ENCODE assay signal across 27 cellular contexts in the genomic region with DNA sequence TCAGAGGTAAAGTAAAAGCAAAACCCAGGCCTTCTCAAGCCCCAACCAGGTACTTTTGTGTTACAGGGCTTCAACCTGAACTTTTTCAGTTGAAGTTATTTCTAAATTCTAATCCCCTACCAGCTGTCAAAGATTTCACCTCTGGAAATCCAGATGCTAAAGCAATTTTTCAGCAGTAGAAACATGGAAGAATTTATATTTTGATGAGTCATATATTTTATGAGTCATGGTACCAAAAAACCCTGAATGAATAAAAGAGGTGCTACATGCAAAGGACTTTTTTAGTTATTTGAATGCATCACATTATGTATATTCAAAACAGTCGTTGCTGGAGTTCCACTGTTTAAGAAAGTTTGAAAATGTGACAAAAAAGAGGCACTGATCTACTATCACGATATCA.
"Had no signal": no experiment of that assay in that cellular context is flagged by ENCODE, and none has a peak within 500 bp of the region (broad histone marks: within the 10 kb centered on the region; RNA-seq: fewer than 3 reads in every experiment).

No MANE protein-coding gene starts in this region.

- H3K36me3 Mint-ChIP-seq: activated CD8-positive, alpha-beta memory T cell treated with anti-CD3 and anti-CD28 coated beads, Interleukin-2, amount 10 ng/mL, durations not matched to agents 7 days and 5 days; naive thymus-derived CD8-positive, alpha-beta T cell; stimulated activated effector memory CD8-positive, alpha-beta T cell treated with anti-CD3 and anti-CD28 coated beads, Interleukin-12 subunit alpha, Interleukin-12 subunit beta, amount 100 ng/mL, for 72 hours; type B pancreatic cell had no signal

- H3K4me3 ChIP-seq: ovary, psoas muscle, stomach had no signal

- H3K9me3 Mint-ChIP-seq: type B pancreatic cell had no signal

- H3K36me3 ChIP-seq: brain microvascular endothelial cell, ovary, stomach had no signal

- ATAC-seq: activated CD8-positive, alpha-beta memory T cell treated with anti-CD3 and anti-CD28 coated beads, Interleukin-2, amount 10 ng/mL, durations not matched to agents 7 days and 5 days; left ventricle myocardium superior; naive thymus-derived CD8-positive, alpha-beta T cell; psoas muscle; right cardiac atrium; stimulated activated effector memory CD8-positive, alpha-beta T cell treated with anti-CD3 and anti-CD28 coated beads, Interleukin-12 subunit alpha, Interleukin-12 subunit beta, amount 100 ng/mL, for 72 hours had no signal

- H3K27ac Mint-ChIP-seq: activated CD4-positive, alpha-beta memory T cell treated with anti-CD3 and anti-CD28 coated beads, Interleukin-2, amount 10 ng/mL, durations not matched to agents 7 days and 5 days; activated CD8-positive, alpha-beta memory T cell treated with anti-CD3 and anti-CD28 coated beads, Interleukin-2, amount 10 ng/mL, durations not matched to agents 7 days and 5 days; activated naive CD4-positive, alpha-beta T cell treated with anti-CD3 and anti-CD28 coated beads for 36 hours; activated T-helper 2 cell treated with anti-CD3 and anti-CD28 coated beads, Interferon-gamma antibody, Interleukin-2, Interleukin-4, amounts not matched to agents 10 μg/mL and 5 μg/mL and 100 μg/mL, durations not matched to agents 14 hours and 24 hours and 36 hours; naive thymus-derived CD8-positive, alpha-beta T cell; stimulated activated effector memory CD8-positive, alpha-beta T cell treated with anti-CD3 and anti-CD28 coated beads, Interleukin-12 subunit alpha, Interleukin-12 subunit beta, amount 100 ng/mL, for 72 hours; type B pancreatic cell had no signal

- H3K27ac ChIP-seq: brain microvascular endothelial cell, ovary, psoas muscle, stomach had no signal

- H3K4me1 ChIP-seq: psoas muscle, stomach had no signal

- FAIRE-seq: endometrium, small intestine had no signal

- H3K4me3 Mint-ChIP-seq: activated CD4-positive, alpha-beta memory T cell treated with anti-CD3 and anti-CD28 coated beads, Interleukin-2, amount 10 ng/mL, durations not matched to agents 7 days and 5 days; activated CD8-positive, alpha-beta memory T cell treated with anti-CD3 and anti-CD28 coated beads, Interleukin-2, amount 10 ng/mL, durations not matched to agents 7 days and 5 days; activated naive CD4-positive, alpha-beta T cell treated with anti-CD3 and anti-CD28 coated beads for 36 hours; naive thymus-derived CD8-positive, alpha-beta T cell; stimulated activated effector memory CD8-positive, alpha-beta T cell treated with anti-CD3 and anti-CD28 coated beads, Interleukin-12 subunit alpha, Interleukin-12 subunit beta, amount 100 ng/mL, for 72 hours; type B pancreatic cell had no signal

- H3K27me3 ChIP-seq: brain microvascular endothelial cell, ovary, stomach had no signal

- H3K9me3 ChIP-seq: ovary, psoas muscle, stomach had no signal

- H3K27me3 Mint-ChIP-seq: activated CD4-positive, alpha-beta memory T cell treated with anti-CD3 and anti-CD28 coated beads, Interleukin-2, amount 10 ng/mL, durations not matched to agents 7 days and 5 days; activated CD8-positive, alpha-beta memory T cell treated with anti-CD3 and anti-CD28 coated beads, Interleukin-2, amount 10 ng/mL, durations not matched to agents 7 days and 5 days; naive thymus-derived CD8-positive, alpha-beta T cell had no signal

- DNase-seq: activated CD4-positive, alpha-beta memory T cell treated with anti-CD3 and anti-CD28 coated beads, Interleukin-2, amount 10 ng/mL, durations not matched to agents 7 days and 5 days; activated CD4-positive, alpha-beta T cell treated with anti-CD3 and anti-CD28 coated beads for 48 hours; activated CD4-positive, CD25-positive, alpha-beta regulatory T cell; activated CD8-positive, alpha-beta memory T cell treated with anti-CD3 and anti-CD28 coated beads, Interleukin-2, amount 10 ng/mL, durations not matched to agents 7 days and 5 days; activated naive CD4-positive, alpha-beta T cell treated with anti-CD3 and anti-CD28 coated beads for 36 hours; activated T-cell treated with anti-CD3 and anti-CD28 coated beads, Interleukin-2, amount 50 U/mL, for 1 hour; anterior cingulate cortex; brain microvascular endothelial cell; cortex of kidney; foreskin melanocyte; kidney glomerular epithelial cell; left ventricle myocardium superior; mesenchymal stem cell; naive thymus-derived CD8-positive, alpha-beta T cell; ovary; psoas muscle; right cardiac atrium; small intestine; stimulated activated CD4-positive, alpha-beta T cell treated with anti-CD3 and anti-CD28 coated beads, Interleukin-15, amount 100 ng/mL, for 24 hours; stimulated activated CD4-positive, alpha-beta T cell treated with anti-CD3 and anti-CD28 coated beads, Interleukin-4, amount 100 ng/mL, for 1 hour; stomach; T-helper 1 cell; T1000 had no signal

- H3K4me1 Mint-ChIP-seq: activated CD4-positive, alpha-beta memory T cell treated with anti-CD3 and anti-CD28 coated beads, Interleukin-2, amount 10 ng/mL, durations not matched to agents 7 days and 5 days; activated CD8-positive, alpha-beta memory T cell treated with anti-CD3 and anti-CD28 coated beads, Interleukin-2, amount 10 ng/mL, durations not matched to agents 7 days and 5 days; naive thymus-derived CD8-positive, alpha-beta T cell; stimulated activated effector memory CD8-positive, alpha-beta T cell treated with anti-CD3 and anti-CD28 coated beads, Interleukin-12 subunit alpha, Interleukin-12 subunit beta, amount 100 ng/mL, for 72 hours had no signal
